ENCODE assay signal across 28 cellular contexts in genomic region chr1:154797175-154797574, GRCh38.
"Had no signal": no experiment of that assay in that cellular context is flagged by ENCODE, and none has a peak within 500 bp of the region (broad histone marks: within the 10 kb centered on the region; RNA-seq: fewer than 3 reads in every experiment).

No MANE protein-coding gene starts in this region.

- H3K9me3 ChIP-seq: colonic mucosa, esophagus muscularis mucosa, esophagus squamous epithelium, gastrocnemius medialis, gastroesophageal sphincter, heart left ventricle, heart right ventricle had no signal

- DNase-seq: colonic mucosa; cortex of kidney; dermis blood vessel endothelial cell; dorsolateral prefrontal cortex; effector CD4-positive, alpha-beta T cell; effector CD8-positive, alpha-beta T cell; effector memory CD4-positive, alpha-beta T cell; effector memory CD8-positive, alpha-beta T cell; endodermal cell; erythroblast; esophagus squamous epithelium; foreskin fibroblast; foreskin melanocyte; gastrocnemius medialis; glutamatergic neuron; head of caudate nucleus; heart left ventricle; heart right ventricle had no signal

- H3K4me1 ChIP-seq: colonic mucosa, esophagus squamous epithelium, foreskin keratinocyte, gastrocnemius medialis had no signal

- H3K36me3 ChIP-seq: colonic mucosa, esophagus muscularis mucosa, esophagus squamous epithelium, gastrocnemius medialis, gastroesophageal sphincter, heart left ventricle, heart right ventricle had no signal

- H3K4me3 ChIP-seq: colonic mucosa, coronary artery, dorsolateral prefrontal cortex, esophagus muscularis mucosa, esophagus squamous epithelium, gastrocnemius medialis, gastroesophageal sphincter, heart left ventricle, heart right ventricle had no signal

- ATAC-seq: effector memory CD8-positive, alpha-beta T cell; esophagus mucosa; gastrocnemius medialis; gastroesophageal sphincter; heart left ventricle; heart right ventricle had no signal

- FAIRE-seq: colon, endometrium, endothelial cell of umbilical vein, frontal cortex had no signal

- H3K27me3 ChIP-seq: colonic mucosa, dorsolateral prefrontal cortex, esophagus muscularis mucosa, gastrocnemius medialis, gastroesophageal sphincter, heart left ventricle had no signal

- H3K27ac ChIP-seq: colonic mucosa, coronary artery, dorsolateral prefrontal cortex, epithelial cell of prostate, esophagus muscularis mucosa, esophagus squamous epithelium, foreskin keratinocyte, gastrocnemius medialis, gastroesophageal sphincter, heart left ventricle, heart right ventricle had no signal
